Comparison of ENCODE assay signal across 8 cellular contexts in the genomic region with DNA sequence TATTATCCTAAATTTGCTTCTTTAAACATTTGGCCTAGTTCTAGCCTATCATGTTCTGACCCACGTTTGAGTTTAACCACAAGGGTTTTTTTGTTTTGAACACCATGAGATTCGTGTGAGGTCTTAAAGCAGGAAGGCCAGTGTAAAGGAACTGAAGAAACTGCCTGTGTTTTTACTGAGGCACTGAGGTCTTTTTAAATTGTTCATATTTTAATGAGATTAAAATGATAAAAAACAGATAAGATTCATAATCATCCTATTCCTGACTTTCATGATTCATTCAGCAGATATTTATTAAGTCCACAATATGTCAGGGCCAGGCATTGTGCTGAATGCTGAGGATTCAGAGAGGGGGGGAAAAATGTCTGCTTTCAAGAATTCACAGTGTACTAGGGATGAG. TPM values are rescaled to one million over a fixed set of nuclear protein-coding genes. Genes with fewer than 3 reads are reported as not detected.
DNase-seq lines count a peak whose midpoint lies in the region; ATAC-seq, FAIRE-seq and TF ChIP-seq lines count a peak whose summit lies in the region.

No MANE protein-coding gene starts in this region.

- H3K9me3 Mint-ChIP-seq in activated naive CD8-positive, alpha-beta T cell treated with anti-CD3 and anti-CD28 coated beads, Interleukin-2, amount 50 U/mL, for 24 hours = no peaks in the 10 kb centered on the region
- H3K9me3 Mint-ChIP-seq in natural killer cell = no peaks in the 10 kb centered on the region

- TF ChIP-seq CTCF in natural killer cell (IDR thresholded peaks at IDR 0.05) (no peak), lower leg skin (IDR thresholded peaks at IDR 0.05) (no peak), GM13977 (IDR thresholded peaks at IDR 0.05; ENCODE audit: extremely low read depth, insufficient read depth, missing control alignments) (no peak)

- peak; percentile 84 for FAIRE-seq in GM12891 (lab: Jason Lieb, UNC)

- intact Hi-C loops in natural killer cell (cut with micrococcal nuclease) (loop anchor here (2.0 kb wide), 1 partner anchor 121 kb away; no protein-coding TSS in a partner anchor), lower leg skin (cut with DNase I; ENCODE audit: low total_unique reads) (no loop called here)

- no peaks in the 10 kb centered on the region for H3K27me3 Mint-ChIP-seq in activated naive CD8-positive, alpha-beta T cell treated with anti-CD3 and anti-CD28 coated beads, Interleukin-2, amount 50 U/mL, for 24 hours
- peaks cover 0 to 3% of the 10 kb centered on the region in 2 donors for H3K27me3 Mint-ChIP-seq in natural killer cell (ENCODE audit: low read depth in 2 of 2)

- peaks cover 14% of the 10 kb centered on the region for H3K36me3 Mint-ChIP-seq in activated naive CD8-positive, alpha-beta T cell treated with anti-CD3 and anti-CD28 coated beads, Interleukin-2, amount 50 U/mL, for 24 hours (ENCODE audit: low read depth)
- H3K36me3 Mint-ChIP-seq in natural killer cell = no peaks in the 10 kb centered on the region

- H3K4me1 Mint-ChIP-seq in activated naive CD8-positive, alpha-beta T cell treated with anti-CD3 and anti-CD28 coated beads, Interleukin-2, amount 50 U/mL, for 24 hours = peaks cover 50% of the 10 kb centered on the region
- H3K4me1 Mint-ChIP-seq in natural killer cell = peaks cover 34% of the 10 kb centered on the region in 2 donors

- H3K27ac Mint-ChIP-seq in activated naive CD8-positive, alpha-beta T cell treated with anti-CD3 and anti-CD28 coated beads, Interleukin-2, amount 50 U/mL, for 24 hours = peak overlapping the region; percentile 89
- H3K27ac Mint-ChIP-seq in natural killer cell = peak overlapping the region; percentile 93 to 94

- ATAC-seq in HG03460 (IDR thresholded peaks at IDR 0.05; ENCODE audit: unreplicated experiment) (peak; percentile 24), natural killer cell (peak; percentile 17 to 42 (median 32))
- no peak for ATAC-seq in activated naive CD8-positive, alpha-beta T cell treated with anti-CD3 and anti-CD28 coated beads, Interleukin-2, amount 50 U/mL, for 24 hours

- in situ Hi-C loops in GM13977 (cut with MboI; ENCODE audit: low pct_unique_long_range_greater_than_20kb, low sequenced_read_pairs, unreplicated experiment) = no loop called here

- no peak overlapping the region for H3K4me3 ChIP-seq in lower leg skin (ENCODE audit: low read depth, poor library complexity, severe bottlenecking)

- 0 to 7% methylated on average over 2 of the region's 2 CpGs for WGBS in lower leg skin, 2 donors

- peak overlapping the region; percentile 96 for H3K4me3 Mint-ChIP-seq in activated naive CD8-positive, alpha-beta T cell treated with anti-CD3 and anti-CD28 coated beads, Interleukin-2, amount 50 U/mL, for 24 hours
- H3K4me3 Mint-ChIP-seq in natural killer cell = peak overlapping the region; percentile 78

- DNase-seq in GM12891 (ENCODE audit: insufficient read length, low spot score) = no peak
- no peak for DNase-seq in activated naive CD8-positive, alpha-beta T cell treated with anti-CD3 and anti-CD28 coated beads, Interleukin-2, amount 50 U/mL, for 24 hours
- no peak for DNase-seq in natural killer cell
- no peak for DNase-seq in hepatic stellate cell (ENCODE audit: low spot score)
- DNase-seq in lower leg skin (ENCODE audit: low spot score in 2 of 2) = no peak
- no peak for DNase-seq in GM13977 (ENCODE audit: low spot score)
- no peak for DNase-seq in KG1 (lab: John Stamatoyannopoulos, UW)

- TF ChIP-seq POLR2A in GM12891 (IDR thresholded peaks at IDR 0.05; ENCODE audit: low read depth, low read length) = no peak
- no peak for TF ChIP-seq POLR2A in lower leg skin (IDR thresholded peaks at IDR 0.05)

TF ChIP-seq in GM12891, 5 proteins besides CTCF, POLR2A, EP300 and RAD21:
- TF ChIP-seq POU2F2 (IDR thresholded peaks at IDR 0.05; ENCODE audit: low read depth, low read length) (no peak), PAX5 (IDR thresholded peaks at IDR 0.05; ENCODE audit: insufficient read depth, low read length, severe bottlenecking) (no peak), POLR2AphosphoS5 (IDR thresholded peaks at IDR 0.05; ENCODE audit: low read depth, low read length) (no peak), SPI1 (IDR thresholded peaks at IDR 0.05; ENCODE audit: low read depth, low read length) (no peak), TAF1 (IDR thresholded peaks at IDR 0.05; ENCODE audit: low read depth, low read length) (no peak)

RNA-seq across cellular contexts. Expression of a gene that starts 3.2 kb away (rescaled TPM):
- polyA plus RNA-seq in GM12891 (2012; ENCODE audit: low read depth, missing spikeins) = 10.9 TPM
- total RNA-seq in natural killer cell = 10 to 100 TPM; 62.1 to 82.9 (median 79.4) TPM
- total RNA-seq in lower leg skin = 10 to 100 TPM; 22.3 to 43.2 (median 34.5) TPM
